ENCODE assay signal across 8 cellular contexts in genomic region chr11:18698341-18699268, GRCh38. TPM values are rescaled to one million over a fixed set of nuclear protein-coding genes. Genes with fewer than 3 reads are reported as not detected.
DNase-seq lines count a peak whose midpoint lies in the region; ATAC-seq and TF ChIP-seq lines count a peak whose summit lies in the region.

TMEM86A (plus strand) TSS chr11:18698779; CDS start chr11:18698887, 108 bp downstream.

- peak; percentile 83 for DNase-seq in GM06990 (ENCODE audit: extremely low read depth, insufficient read length)
- DNase-seq in NCI-H1048 (lab: John Stamatoyannopoulos, UW), result peak; percentile 50
- peak; percentile 69 to 84 for DNase-seq in SW 1271 (lab: John Stamatoyannopoulos, UW)
- DNase-seq in activated naive CD8-positive, alpha-beta T cell treated with anti-CD3 and anti-CD28 coated beads, Interleukin-2, amount 50 U/mL, for 16 hours (ENCODE audit: low read depth, low spot score), result peak; percentile 69
- peak; percentile 97 for DNase-seq in Right ventricle myocardium inferior (ENCODE audit: missing footprints)
- DNase-seq in ovary, result peak; percentile 96 to 98 (median 97)
- peak; percentile 74 for DNase-seq in thoracic aorta (ENCODE audit: low spot score)

- ATAC-seq in HG02571 (IDR thresholded peaks at IDR 0.05; ENCODE audit: unreplicated experiment) (peak; percentile 93), Right ventricle myocardium inferior (peak; percentile 92), thoracic aorta (ENCODE audit: insufficient number of reproducible peaks, low FRiP score, low read depth) (peak; percentile 83)

- H3K27me3 ChIP-seq in GM06990 (replicated peaks; ENCODE audit: control insufficient read depth, insufficient read depth, low read length) (no peaks in the 10 kb centered on the region; the same call in 1 of the 2 replicates), ovary (no peaks in the 10 kb centered on the region), thoracic aorta (replicated peaks; ENCODE audit: insufficient read depth) (no peaks in the 10 kb centered on the region)

- 0 to 1% (median 1%) methylated on average over 32 to 98 of the region's 98 CpGs for WGBS in ovary, 3 donors

- intact Hi-C loops in Right ventricle myocardium inferior (cut with DNase I), result loop anchor here (2.0 to 5.0 kb wide), 3 partner anchors 64 to 171 kb away; partner anchors contain the start of genes SPTY2D1, TSG101 and UEVLD
- intact Hi-C loops in ovary (cut with DNase I), result loop anchor here in 1 of 4 donors (10.0 kb wide), 1 partner anchor 304 kb away; the partner anchor contains the start of gene LDHA

- no peaks in the 10 kb centered on the region for H3K36me3 ChIP-seq in GM06990 (ENCODE audit: control insufficient read depth, insufficient read depth, low read length)
- H3K36me3 ChIP-seq in ovary, result no peaks in the 10 kb centered on the region
- no peaks in the 10 kb centered on the region for H3K36me3 ChIP-seq in thoracic aorta

- TF ChIP-seq POLR2A in ovary (IDR thresholded peaks at IDR 0.05), result peak; percentile 95

- TF ChIP-seq EP300 in ovary (IDR thresholded peaks at IDR 0.05), result peak; percentile 46

- TF ChIP-seq CTCF in GM06990 (IDR thresholded peaks at IDR 0.05; ENCODE audit: insufficient read depth, low read length, poor library complexity, severe bottlenecking), result no peak
- peak in 1 of 3 donors; percentile 26 for TF ChIP-seq CTCF in ovary (IDR thresholded peaks at IDR 0.05)
- no peak for TF ChIP-seq CTCF in thoracic aorta (IDR thresholded peaks at IDR 0.05)

- H3K4me1 ChIP-seq in ovary (ENCODE audit: insufficient read depth), result peaks cover 20% of the 10 kb centered on the region
- H3K4me1 ChIP-seq in thoracic aorta (ENCODE audit: control insufficient read depth in 1 of 2, low read depth in 2 of 2), result peaks cover 8 to 11% of the 10 kb centered on the region in 2 donors

- H3K9me3 ChIP-seq in ovary, result no peaks in the 10 kb centered on the region
- H3K9me3 ChIP-seq in thoracic aorta, result no peaks in the 10 kb centered on the region

- H3K4me3 ChIP-seq in GM06990 (replicated peaks; ENCODE audit: low read depth, low read length), result peak within 1 kb of the TSS; percentile 60
- peak within 1 kb of the TSS; percentile 95 for H3K4me3 ChIP-seq in ovary
- peak within 1 kb of the TSS; percentile 88 for H3K4me3 ChIP-seq in thoracic aorta

- peak within 1 kb of the TSS; percentile 100 for H3K27ac ChIP-seq in ovary
- peak within 1 kb of the TSS; percentile 31 to 74 for H3K27ac ChIP-seq in thoracic aorta

RNA-seq across cellular contexts. Expression of gene TMEM86A, which starts in this region (rescaled TPM):
- total RNA-seq in Right ventricle myocardium inferior (4.6 TPM), ovary (10 to 100 TPM in 5 of 7 donors, 1 to 10 TPM in 2; 8.4 to 18.2 (median 14.9) TPM), thoracic aorta (1 to 10 TPM; 5.3 to 8.3 TPM)
- 10 to 100 TPM; 10.2 to 11.5 TPM for polyA plus RNA-seq in ovary

Comparison
In these comparisons a context has a peak if more than half of its experiments do, and no peak if none do; other contexts are left out.
1. Peak in every context shown above with its lines: DNase-seq, ATAC-seq, H3K4me3 ChIP-seq and H3K27ac ChIP-seq.